Comparison of ENCODE assay signal across 1 cellular context in genomic region chr2:79982445-79982844, GRCh38.
TF ChIP-seq lines count a peak whose summit lies in the region.

No MANE protein-coding gene starts in this region.

TF ChIP-seq in HCT116, 20 proteins besides CTCF, POLR2A, EP300 and RAD21 (continued from another document):
- TF ChIP-seq REST (IDR thresholded peaks at IDR 0.05; ENCODE audit: low read depth) (no peak), ZNF274 (IDR thresholded peaks at IDR 0.05; ENCODE audit: low read depth, low read length) (no peak), EZH2 (IDR thresholded peaks at IDR 0.05) (no peak)
- TF ChIP-seq, protein P1, sequence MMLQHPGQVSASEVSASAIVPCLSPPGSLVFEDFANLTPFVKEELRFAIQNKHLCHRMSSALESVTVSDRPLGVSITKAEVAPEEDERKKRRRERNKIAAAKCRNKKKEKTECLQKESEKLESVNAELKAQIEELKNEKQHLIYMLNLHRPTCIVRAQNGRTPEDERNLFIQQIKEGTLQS (IDR thresholded peaks at IDR 0.05): no peak
